17 cellular contexts compared by ENCODE assay signal in genomic region chr1:61569212-61569621, GRCh38.
DNase-seq lines count a peak whose midpoint lies in the region; ATAC-seq and TF ChIP-seq lines count a peak whose summit lies in the region.
"Had no signal": no experiment of that assay in that cellular context is flagged by ENCODE, and none has a peak within 500 bp of the region (broad histone marks: within the 10 kb centered on the region; RNA-seq: fewer than 3 reads in every experiment).

No MANE protein-coding gene starts in this region.

- DNase-seq in D341Med (ENCODE audit: low spot score) (peak; percentile 55), H7 (peak; percentile 8), SHP77 (lab: John Stamatoyannopoulos, UW) (peak; percentile 6 to 28), hepatocyte (ENCODE audit: low spot score) (no peak), substantia nigra (lab: John Stamatoyannopoulos, UW) (no peak)
- DNase-seq: activated naive CD4-positive, alpha-beta T cell treated with anti-CD3 and anti-CD28 coated beads, Interleukin-2, amount 10 ng/mL, durations not matched to agents 7 days and 5 days; activated T-cell treated with anti-CD3 and anti-CD28 coated beads, Interleukin-2, amount 50 U/mL, for 4 hours; COR-L47; dorsolateral prefrontal cortex; foreskin fibroblast; hippocampal formation; KBM-7; NCI-H187 treated with DMSO at 0.1 percent for 48 hours; stimulated activated CD4-positive, alpha-beta T cell treated with anti-CD3 and anti-CD28 coated beads, Interleukin-12 subunit alpha, Interleukin-12 subunit beta, amount 100 ng/mL, for 4 hours had no signal

- H3K27me3 ChIP-seq in H7 (ENCODE audit: control insufficient read depth, insufficient read depth, low read length) = no peaks in the 10 kb centered on the region
- no peaks in the 10 kb centered on the region for H3K27me3 ChIP-seq in hepatocyte
- H3K27me3 ChIP-seq: dorsolateral prefrontal cortex had no signal

- no peaks in the 10 kb centered on the region for H3K79me2 ChIP-seq in hepatocyte

- H3K27ac ChIP-seq in hepatocyte = peak overlapping the region; percentile 73
- H3K27ac ChIP-seq in substantia nigra (ENCODE audit: low read depth, low read length, poor library complexity, severe bottlenecking) = no peak overlapping the region

- H3K9me2 ChIP-seq in hepatocyte (replicated peaks; ENCODE audit: insufficient read depth) = no peaks in the 10 kb centered on the region

- no peak for TF ChIP-seq CTCF in hepatocyte (IDR thresholded peaks at IDR 0.05; ENCODE audit: poor library complexity)

- H3K36me3 ChIP-seq in H7 (replicated peaks; ENCODE audit: control insufficient read depth, insufficient read depth, low read length) (no peaks in the 10 kb centered on the region), hepatocyte (replicated peaks; ENCODE audit: insufficient read depth, low read depth) (no peaks in the 10 kb centered on the region)

- H3K4me3 ChIP-seq in H7 (ENCODE audit: insufficient read depth, low read depth, low read length) (no peak overlapping the region), hepatocyte (no peak overlapping the region)
- H3K4me3 ChIP-seq: dorsolateral prefrontal cortex had no signal

- no peak for TF ChIP-seq POLR2A in GM18505 (IDR thresholded peaks at IDR 0.05; ENCODE audit: borderline replicate concordance, extremely low read depth, insufficient read depth, insufficient read length)

- H2AFZ ChIP-seq in hepatocyte = no peak overlapping the region

- peaks cover 3% of the 10 kb centered on the region for H3K9me3 ChIP-seq in hepatocyte (ENCODE audit: low read depth)

- WGBS in hepatocyte (ENCODE audit: low lambda C conversion rate, missing lambda C conversion rate) = 36% methylated on average over 3 of the region's 3 CpGs

- no peak for ATAC-seq in GM19463 (IDR thresholded peaks at IDR 0.05; ENCODE audit: unreplicated experiment)
- ATAC-seq in GM18505 (IDR thresholded peaks at IDR 0.05; ENCODE audit: unreplicated experiment) = no peak
- ATAC-seq: activated T-cell treated with anti-CD3 and anti-CD28 coated beads, Interleukin-2, amount 50 U/mL, for 4 hours; Panc1 had no signal

- H3K4me1 ChIP-seq in hepatocyte (ENCODE audit: insufficient read depth) = no peaks in the 10 kb centered on the region

- peak overlapping the region; percentile 20 for H3K4me2 ChIP-seq in hepatocyte

- H4K20me1 ChIP-seq in hepatocyte (ENCODE audit: insufficient read depth, poor library complexity, severe bottlenecking) = no peaks in the 10 kb centered on the region

Comparison
In these comparisons a context has a peak if more than half of its experiments do, and no peak if none do; other contexts are left out.
1. DNase-seq: peak in D341Med (single experiment), H7 (single experiment) and SHP77 (2 of 2); none in hepatocyte (single experiment) and substantia nigra (0 of 49).